1 cellular context compared by ENCODE assay signal in the genomic region with DNA sequence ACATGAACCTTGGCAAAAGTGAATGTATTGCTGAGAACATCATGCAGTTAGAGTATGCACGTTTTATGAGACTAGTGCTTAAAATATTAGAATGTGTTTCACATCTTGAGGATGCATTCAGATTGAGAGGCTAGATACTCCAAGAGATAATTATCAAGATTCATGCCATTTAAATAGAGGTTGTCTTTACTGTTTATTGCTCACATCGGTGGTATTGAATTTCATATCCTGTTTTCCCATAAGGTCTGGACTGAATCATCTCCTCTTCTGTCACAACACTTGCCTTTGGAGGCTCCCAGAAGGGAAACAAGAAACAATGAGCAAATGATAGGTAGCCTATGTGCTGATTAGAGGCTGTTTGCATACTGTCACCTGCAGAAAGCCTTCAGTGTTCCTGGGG.
TF ChIP-seq lines count a peak whose summit lies in the region.

No MANE protein-coding gene starts in this region.

TF ChIP-seq in SK-N-SH treated with all-trans-retinoic acid at 6 μM for 48 hours, 23 proteins besides CTCF, POLR2A, EP300 and RAD21 (continued from another document):
- TF ChIP-seq POU6F1 (CRISPR knock-in tag; IDR thresholded peaks at IDR 0.05; ENCODE audit: borderline replicate concordance, low read depth), result no peak
TF ChIP-seq in SK-N-SH treated with all-trans-retinoic acid at 6 μM for 48 hours: peak in this region for 2.
